Comparison of ENCODE assay signal across 9 cellular contexts in genomic region chr3:129282727-129283327, GRCh38. TPM values are rescaled to one million over a fixed set of nuclear protein-coding genes. Genes with fewer than 3 reads are reported as not detected.
A peak's percentile ranks its signal among the peaks of the same experiment; 100 is the strongest.
DNase-seq lines count a peak whose midpoint lies in the region; ATAC-seq, FAIRE-seq and TF ChIP-seq lines count a peak whose summit lies in the region.
"Had no signal": no experiment of that assay in that cellular context is flagged by ENCODE, and none has a peak within 500 bp of the region (broad histone marks: within the 10 kb centered on the region; RNA-seq: fewer than 3 reads in every experiment).

No MANE protein-coding gene starts in this region.

- ATAC-seq in GM21360 (IDR thresholded peaks at IDR 0.05; ENCODE audit: unreplicated experiment) (peak; percentile 59), HG03558 (IDR thresholded peaks at IDR 0.05; ENCODE audit: extremely low read depth, unreplicated experiment) (peak; percentile 84)

- H3K27ac ChIP-seq in astrocyte (ENCODE audit: low read depth, low read length) (peak overlapping the region; percentile 66), SJCRH30 (no peak overlapping the region)
- H3K27ac ChIP-seq: HL-60 had no signal

- no peaks in the 10 kb centered on the region for H3K27me3 Mint-ChIP-seq in astrocyte (ENCODE audit: low read depth, unreplicated experiment)

- H3K9me3 ChIP-seq in astrocyte (ENCODE audit: insufficient read depth, low read depth, low read length) (no peaks in the 10 kb centered on the region), SJCRH30 (replicated peaks) (no peaks in the 10 kb centered on the region)

- no peak for TF ChIP-seq CTCF in astrocyte (IDR thresholded peaks at IDR 0.05; ENCODE audit: insufficient read depth, low read depth, low read length)

- H3K4me2 ChIP-seq in astrocyte (ENCODE audit: low read length): peak overlapping the region; percentile 54

- H3K36me3 Mint-ChIP-seq in astrocyte (ENCODE audit: low read depth, unreplicated experiment): peaks cover 4% of the 10 kb centered on the region

- no peak overlapping the region for H2AFZ ChIP-seq in astrocyte (ENCODE audit: low read depth, low read length)

- no peaks in the 10 kb centered on the region for H3K9me3 Mint-ChIP-seq in astrocyte (ENCODE audit: unreplicated experiment)

- no peak overlapping the region for H3K4me3 Mint-ChIP-seq in astrocyte (ENCODE audit: unreplicated experiment)

- H3K9ac ChIP-seq in astrocyte (ENCODE audit: low read length): peak overlapping the region; percentile 23

- H3K79me2 ChIP-seq in astrocyte (ENCODE audit: insufficient read depth, low read length): peaks cover 25% of the 10 kb centered on the region

- H3K27me3 ChIP-seq in astrocyte (ENCODE audit: insufficient read depth, low read length) (no peaks in the 10 kb centered on the region), SJCRH30 (no peaks in the 10 kb centered on the region)

- peaks cover 17% of the 10 kb centered on the region for H3K4me1 ChIP-seq in astrocyte (ENCODE audit: insufficient read depth, low read length)
- peaks cover 5% of the 10 kb centered on the region; the same call in 1 of the 2 replicates for H3K4me1 ChIP-seq in SJCRH30

- H4K20me1 ChIP-seq in astrocyte (ENCODE audit: insufficient read depth, low read length): peaks cover 23% of the 10 kb centered on the region

- DNase-seq in EL: peak; percentile 17
- DNase-seq in astrocyte (ENCODE audit: low read depth): peak; percentile 81
- DNase-seq in SJCRH30: no peak
- no peak for DNase-seq in NCI-H146 treated with DMSO at 0.1 percent for 48 hours (lab: John Stamatoyannopoulos, UW; ENCODE audit: unreplicated experiment)
- DNase-seq in NCI-H510A treated with DMSO at 0.1 percent for 48 hours (lab: John Stamatoyannopoulos, UW): no peak
- DNase-seq in iPS-NIHi7 (ENCODE audit: extremely low spot score): no peak

- H3K4me1 Mint-ChIP-seq in astrocyte (ENCODE audit: low read depth, unreplicated experiment): peaks cover 6% of the 10 kb centered on the region

- no peak for FAIRE-seq in astrocyte (lab: Jason Lieb, UNC)

- H3K4me3 ChIP-seq in astrocyte (ENCODE audit: insufficient read depth, low read depth, low read length) (no peak overlapping the region), SJCRH30 (no peak overlapping the region)

- peaks cover 12% of the 10 kb centered on the region for H3K36me3 ChIP-seq in astrocyte (ENCODE audit: insufficient read depth, low read length)
- no peaks in the 10 kb centered on the region; the same call in 1 of the 2 replicates for H3K36me3 ChIP-seq in SJCRH30

- H3K27ac Mint-ChIP-seq in astrocyte (ENCODE audit: unreplicated experiment): no peak overlapping the region

RNA-seq across cellular contexts. Expression of gene HMCES, which starts 4.2 kb away (rescaled TPM):
- 22.4 and 27.4 TPM in 2 replicates for total RNA-seq in astrocyte
- 29.1 and 30.7 TPM in 2 replicates for total RNA-seq in SJCRH30 (2014; rRNA removed; shearing (Covaris generic))

RNA-seq across cellular contexts. Expression of gene COPG1, which starts 33.4 kb away (rescaled TPM):
- 267 and 275 TPM in 2 replicates for total RNA-seq in astrocyte
- 87.3 and 89.5 TPM in 2 replicates for total RNA-seq in SJCRH30 (2014; rRNA removed; shearing (Covaris generic))

Comparison
In these comparisons a context has a peak if more than half of its experiments do, and no peak if none do; other contexts are left out.
1. DNase-seq: peak in EL (single experiment) and astrocyte (single experiment); none in SJCRH30 (0 of 2), NCI-H146 treated with DMSO at 0.1 percent for 48 hours (single experiment), NCI-H510A treated with DMSO at 0.1 percent for 48 hours (single experiment) and iPS-NIHi7 (single experiment).